8 cellular contexts compared by ENCODE assay signal in the genomic region with DNA sequence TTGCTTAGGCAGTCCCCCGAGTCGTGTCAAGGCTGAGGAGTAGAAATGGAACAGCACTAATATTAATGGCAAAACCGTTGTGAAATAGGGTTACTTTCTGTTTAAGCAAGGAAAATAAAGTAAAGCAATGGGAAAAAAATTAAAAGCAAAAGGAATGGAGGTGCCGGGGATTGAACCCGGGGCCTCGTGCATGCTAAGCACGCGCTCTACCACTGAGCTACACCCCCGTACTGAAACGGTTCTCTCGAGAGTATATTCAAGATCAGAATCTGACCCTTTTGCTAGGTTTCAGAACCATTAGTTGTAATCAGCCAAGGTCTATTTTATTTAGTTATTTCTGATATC.
DNase-seq lines count a peak whose midpoint lies in the region; ATAC-seq and TF ChIP-seq lines count a peak whose summit lies in the region.

No MANE protein-coding gene starts in this region.

- H3K9me3 ChIP-seq in mucosa of stomach (ENCODE audit: control insufficient read depth, low read length) = no peaks in the 10 kb centered on the region

- H3K27me3 ChIP-seq in mucosa of stomach (ENCODE audit: control insufficient read depth, insufficient read depth, low read length) = no peaks in the 10 kb centered on the region

- H3K9ac ChIP-seq in mucosa of stomach (ENCODE audit: low read length) = peak overlapping the region; percentile 56

- no peak for TF ChIP-seq CTCF in epithelial cell of proximal tubule (conservative IDR thresholded peaks at IDR 0.05; ENCODE audit: low read depth, low read length)

- peak; percentile 29 for ATAC-seq in HG03521 (IDR thresholded peaks at IDR 0.05; ENCODE audit: unreplicated experiment)

- H3K36me3 ChIP-seq in mucosa of stomach (ENCODE audit: control insufficient read depth, insufficient read depth, low read length) = no peaks in the 10 kb centered on the region

- peak; percentile 77 to 78 for DNase-seq in AML-193 (lab: John Stamatoyannopoulos, UW)
- peak; percentile 4 for DNase-seq in GM19240 (ENCODE audit: insufficient read length, low spot score)
- DNase-seq in NOMO-1 treated with dmso at 0.1 percent for 144 hours (lab: John Stamatoyannopoulos, UW; ENCODE audit: unreplicated experiment) = peak; percentile 38
- peak; percentile 64 for DNase-seq in activated CD8-positive, alpha-beta memory T cell treated with anti-CD3 and anti-CD28 coated beads, Interleukin-2, amount 50 U/mL, for 4 hours
- DNase-seq in epithelial cell of proximal tubule (ENCODE audit: low read depth) = peak; percentile 38
- DNase-seq in stimulated activated CD8-positive, alpha-beta memory T cell treated with anti-CD3 and anti-CD28 coated beads, Interleukin-7, amount 100 ng/mL, for 4 hours (ENCODE audit: low read depth in 2 of 2) = peak; percentile 32 to 44

- peak overlapping the region; percentile 78 for H3K4me3 ChIP-seq in epithelial cell of proximal tubule (ENCODE audit: low read depth, low read length)
- peak overlapping the region; percentile 64 for H3K4me3 ChIP-seq in mucosa of stomach (ENCODE audit: low read length)

- H3K4me1 ChIP-seq in mucosa of stomach (ENCODE audit: control insufficient read depth, insufficient read depth, low read length) = no peaks in the 10 kb centered on the region

Comparison
In these comparisons a context has a peak if more than half of its experiments do, and no peak if none do; other contexts are left out.
1. Peak in every context shown above with its lines: DNase-seq, ATAC-seq and H3K4me3 ChIP-seq.
2. DNase-seq: peak in every context shown above with its lines; median percentile 78 in AML-193; 64 in activated CD8-positive, alpha-beta memory T cell treated with anti-CD3 and anti-CD28 coated beads, Interleukin-2, amount 50 U/mL, for 4 hours; 38 in NOMO-1 treated with dmso at 0.1 percent for 144 hours; 38 in epithelial cell of proximal tubule; 38 in stimulated activated CD8-positive, alpha-beta memory T cell treated with anti-CD3 and anti-CD28 coated beads, Interleukin-7, amount 100 ng/mL, for 4 hours; 4 in GM19240.